ENCODE assay signal across 8 cellular contexts in the genomic region with DNA sequence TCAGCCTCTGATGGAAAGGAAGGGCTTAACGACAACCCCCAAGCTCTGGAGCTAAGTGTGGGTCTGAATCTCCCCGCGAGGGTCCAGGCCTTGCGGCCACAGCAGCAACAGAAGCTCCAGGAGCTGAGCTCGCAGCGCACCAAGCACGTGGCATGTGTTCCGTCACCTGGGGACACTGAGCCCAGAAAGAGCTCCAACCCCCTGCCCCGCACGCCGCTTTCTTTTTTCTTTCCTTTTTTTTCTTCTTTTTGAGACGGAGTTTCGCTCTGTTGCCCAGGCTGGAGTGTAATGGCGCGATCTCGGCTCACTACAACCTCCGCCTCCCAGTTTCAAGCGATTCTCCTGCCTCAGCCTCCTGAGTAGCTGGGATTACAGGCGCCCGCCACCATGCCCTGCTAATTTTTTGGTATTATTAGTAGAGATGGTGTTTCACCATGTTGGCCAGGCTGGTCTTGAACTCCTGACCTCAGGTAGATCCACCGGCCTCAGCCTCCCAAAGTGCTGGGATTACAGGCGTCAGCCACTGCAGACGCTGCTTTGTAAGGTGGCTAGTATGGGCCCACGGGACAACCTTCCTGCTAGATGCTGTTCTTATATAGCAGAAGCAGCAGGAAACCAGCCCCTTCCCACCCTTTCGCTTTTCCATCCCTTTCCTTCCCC. TPM values are rescaled to one million over a fixed set of nuclear protein-coding genes. Genes with fewer than 3 reads are reported as not detected.
DNase-seq lines count a peak whose midpoint lies in the region; ATAC-seq and TF ChIP-seq lines count a peak whose summit lies in the region.

No MANE protein-coding gene starts in this region.

- intact Hi-C loops in CD8-positive, alpha-beta T cell (cut with DNase I, micrococcal nuclease) = loop anchor here (1.0 to 10.0 kb wide), 7 partner anchors 86 to 512 kb away; partner anchors contain the start of genes GRK4 (in 2 of the 2), HTT (in 2 of the 2), HTT-AS (in 2 of the 2) and NOP14 (in 2 of the 2)
- intact Hi-C loops in dorsolateral prefrontal cortex (cut with DNase I) = loop anchor here in 1 of 2 donors (10.0 kb wide), 1 partner anchor 222 kb away; the partner anchor contains the start of gene FAM193A

- POLR2A ChIA-PET in CD8-positive, alpha-beta T cell (lab: Charles Lee) = interaction anchor here (1.0 to 1.6 kb wide), 3 partner anchors 57 to 96 kb away, joined by 3 to 5 read pairs (median 3); no protein-coding TSS in a partner anchor

- no peaks in the 10 kb centered on the region for H3K36me3 ChIP-seq in CD8-positive, alpha-beta T cell (ENCODE audit: insufficient read depth, low read length)

- H3K27me3 Mint-ChIP-seq in CD8-positive, alpha-beta T cell (ENCODE audit: low read depth) = no peaks in the 10 kb centered on the region

- no peak for TF ChIP-seq CTCF in CD8-positive, alpha-beta T cell (IDR thresholded peaks at IDR 0.05)
- TF ChIP-seq CTCF in dorsolateral prefrontal cortex (IDR thresholded peaks at IDR 0.05 in 54 of 56, conservative IDR thresholded peaks at IDR 0.05 in 2 of 56; ENCODE audit: low read depth in 1 of 56, partially characterized antibody in 56 of 56) = no peak
- no peak for TF ChIP-seq CTCF in omental fat pad (IDR thresholded peaks at IDR 0.05)

- peaks cover 9% of the 10 kb centered on the region for H3K36me3 Mint-ChIP-seq in CD8-positive, alpha-beta T cell

- no peaks in the 10 kb centered on the region for H3K27me3 ChIP-seq in CD8-positive, alpha-beta T cell (ENCODE audit: insufficient read depth, low read length)
- H3K27me3 ChIP-seq in dorsolateral prefrontal cortex = no peaks in the 10 kb centered on the region

- DNase-seq in CD8-positive, alpha-beta T cell = no peak
- no peak for DNase-seq in Jurkat, Clone E6-1 (ENCODE audit: low read depth, low spot score)
- DNase-seq in dorsolateral prefrontal cortex = no peak
- DNase-seq in omental fat pad (ENCODE audit: low spot score) = no peak
- DNase-seq in Ammon's horn (ENCODE audit: low spot score) = no peak
- DNase-seq in COLO668 (lab: John Stamatoyannopoulos, UW; ENCODE audit: unreplicated experiment) = no peak
- DNase-seq in erythroblast (lab: John Stamatoyannopoulos, UW) = no peak

- no peaks in the 10 kb centered on the region for H3K9me3 ChIP-seq in CD8-positive, alpha-beta T cell (ENCODE audit: low read length)

- H3K27ac ChIP-seq in CD8-positive, alpha-beta T cell (ENCODE audit: low read depth, low read length) = no peak overlapping the region
- H3K27ac ChIP-seq in dorsolateral prefrontal cortex = peak overlapping the region in 46 of 59 donors; percentile 9 to 84 (median 66)

- no peak for TF ChIP-seq POLR2A in erythroblast (IDR thresholded peaks at IDR 0.05; ENCODE audit: low read length)

- H3K27ac Mint-ChIP-seq in CD8-positive, alpha-beta T cell = peak overlapping the region; percentile 67

- CTCF ChIA-PET in CD8-positive, alpha-beta T cell (lab: Charles Lee) = no interaction called here

- H3K4me3 Mint-ChIP-seq in CD8-positive, alpha-beta T cell = peak overlapping the region; percentile 76

- H3K4me1 ChIP-seq in CD8-positive, alpha-beta T cell (ENCODE audit: insufficient read depth, low read length) = peaks cover 17% of the 10 kb centered on the region

- peak overlapping the region; percentile 26 for H3K4me3 ChIP-seq in CD8-positive, alpha-beta T cell (ENCODE audit: low read depth, low read length)
- peak overlapping the region; percentile 59 for H3K4me3 ChIP-seq in Jurkat, Clone E6-1 (ENCODE audit: low read length)
- H3K4me3 ChIP-seq in dorsolateral prefrontal cortex = peak overlapping the region in 56 of 59 donors; percentile 5 to 94 (median 75)

- peaks cover 33% of the 10 kb centered on the region for H3K4me1 Mint-ChIP-seq in CD8-positive, alpha-beta T cell (ENCODE audit: low read depth)

- no peaks in the 10 kb centered on the region for H3K9me3 Mint-ChIP-seq in CD8-positive, alpha-beta T cell

- ATAC-seq in CD8-positive, alpha-beta T cell = no peak
- ATAC-seq in omental fat pad (ENCODE audit: low FRiP score) (peak; percentile 3), HG03565 (IDR thresholded peaks at IDR 0.05; ENCODE audit: unreplicated experiment) (no peak)

RNA-seq across cellular contexts. Expression of gene TNIP2, which starts 0.7 kb away (rescaled TPM):
- total RNA-seq in CD8-positive, alpha-beta T cell = 10 to 100 TPM; 50.9 to 56.5 TPM
- polyA plus RNA-seq in Jurkat, Clone E6-1 (2012; ENCODE audit: insufficient read depth, insufficient read length) = 30.8 TPM
- total RNA-seq in dorsolateral prefrontal cortex = 10 to 100 TPM in 94 of 120 experiments, 1 to 10 TPM in 26; 4.8 to 32.4 (median 12.7) TPM
- total RNA-seq in omental fat pad = 100 to 1,000 TPM in 1 of 4 donors, 10 to 100 TPM in 3; 50.1 to 108 (median 75.4) TPM

RNA-seq across cellular contexts. Expression of gene SH3BP2, which starts 36.1 kb away (rescaled TPM):
- total RNA-seq in CD8-positive, alpha-beta T cell = 10 to 100 TPM; 22.4 to 24.8 TPM
- polyA plus RNA-seq in Jurkat, Clone E6-1 (2012; ENCODE audit: insufficient read depth, insufficient read length) = 27.8 TPM
- total RNA-seq in dorsolateral prefrontal cortex (10 to 100 TPM; 15.0 to 67.4 (median 33.4) TPM), omental fat pad (100 to 1,000 TPM in 1 of 4 donors, 10 to 100 TPM in 3; 26.2 to 109 (median 66.0) TPM)
